In genomic region chr2:68441179-68441993, GRCh38 we compare ENCODE assay signal across 2 cellular contexts.
TF ChIP-seq lines count a peak whose summit lies in the region.

No MANE protein-coding gene starts in this region.

TF ChIP-seq in IMR-90, 13 proteins besides CTCF, POLR2A, EP300 and RAD21:
- TF ChIP-seq USF2 (IDR thresholded peaks at IDR 0.05; ENCODE audit: low read depth, low read length) (no peak), FOS (IDR thresholded peaks at IDR 0.05; ENCODE audit: low read depth, low read length) (no peak), MXI1 (IDR thresholded peaks at IDR 0.05; ENCODE audit: borderline replicate concordance, low read depth, low read length) (no peak), ELK1 (IDR thresholded peaks at IDR 0.05; ENCODE audit: borderline replicate concordance, low read depth, low read length) (no peak), CHD1 (IDR thresholded peaks at IDR 0.05; ENCODE audit: low read depth, low read length) (no peak), NFE2L2 (IDR thresholded peaks at IDR 0.05; ENCODE audit: low read depth, low read length) (no peak), MAZ (IDR thresholded peaks at IDR 0.05; ENCODE audit: borderline replicate concordance, low read depth, low read length) (no peak), BHLHE40 (IDR thresholded peaks at IDR 0.05; ENCODE audit: low read depth, low read length) (no peak), RCOR1 (IDR thresholded peaks at IDR 0.05; ENCODE audit: insufficient replicate concordance, low read length) (no peak), CEBPB (IDR thresholded peaks at IDR 0.05; ENCODE audit: low read depth, low read length) (peak; percentile 90), SMC3 (IDR thresholded peaks at IDR 0.05; ENCODE audit: low read depth, low read length) (peak; percentile 86), MAFK (IDR thresholded peaks at IDR 0.05; ENCODE audit: low read depth, low read length) (no peak), RFX5 (IDR thresholded peaks at IDR 0.05; ENCODE audit: low read depth, low read length) (no peak)

TF ChIP-seq in endothelial cell of umbilical vein, 7 proteins besides CTCF, POLR2A, EP300 and RAD21:
- no peak for TF ChIP-seq MAX (IDR thresholded peaks at IDR 0.05; ENCODE audit: insufficient read depth, insufficient read length)
